Comparison of ENCODE assay signal across 12 cellular contexts in genomic region chr1:198540580-198540979, GRCh38. TPM values are rescaled to one million over a fixed set of nuclear protein-coding genes. Genes with fewer than 3 reads are reported as not detected.
"Had no signal": no experiment of that assay in that cellular context is flagged by ENCODE, and none has a peak within 500 bp of the region (broad histone marks: within the 10 kb centered on the region; RNA-seq: fewer than 3 reads in every experiment).

TSS of gene ATP6V1G3 (minus strand) at chr1:198540680. CDS start at chr1:198540650, 30 bp downstream.

- DNase-seq: activated CD8-positive, alpha-beta memory T cell treated with anti-CD3 and anti-CD28 coated beads, Interleukin-2, amount 50 U/mL, for 48 hours; activated CD8-positive, alpha-beta T cell treated with anti-CD3 and anti-CD28 coated beads for 36 hours; esophagus squamous epithelium; foreskin fibroblast; left cardiac atrium; lower lobe of right lung; occipital lobe; psoas muscle; right lobe of liver had no signal

- H3K4me3 Mint-ChIP-seq: natural killer cell treated with Interleukin-12 subunit alpha and Interleukin-12 subunit beta and Interleukin-15 and Interleukin-18, amount 100 ng/mL, for 72 hours; stimulated activated effector memory CD8-positive, alpha-beta T cell treated with anti-CD3 and anti-CD28 coated beads, Interleukin-12 subunit alpha, Interleukin-12 subunit beta, amount 100 ng/mL, for 72 hours had no signal

- H3K27me3 Mint-ChIP-seq: activated CD8-positive, alpha-beta T cell treated with anti-CD3 and anti-CD28 coated beads for 36 hours had no signal

- H3K9me3 Mint-ChIP-seq: activated CD8-positive, alpha-beta T cell treated with anti-CD3 and anti-CD28 coated beads for 36 hours; natural killer cell treated with Interleukin-12 subunit alpha and Interleukin-12 subunit beta and Interleukin-15 and Interleukin-18, amount 100 ng/mL, for 72 hours; stimulated activated effector memory CD8-positive, alpha-beta T cell treated with anti-CD3 and anti-CD28 coated beads, Interleukin-12 subunit alpha, Interleukin-12 subunit beta, amount 100 ng/mL, for 72 hours had no signal

- H3K27me3 ChIP-seq: cardiac muscle cell, esophagus squamous epithelium, right lobe of liver had no signal

- H3K36me3 Mint-ChIP-seq: natural killer cell treated with Interleukin-12 subunit alpha and Interleukin-12 subunit beta and Interleukin-15 and Interleukin-18, amount 100 ng/mL, for 72 hours; stimulated activated effector memory CD8-positive, alpha-beta T cell treated with anti-CD3 and anti-CD28 coated beads, Interleukin-12 subunit alpha, Interleukin-12 subunit beta, amount 100 ng/mL, for 72 hours had no signal

- H3K27ac ChIP-seq: cardiac muscle cell, esophagus squamous epithelium, lower lobe of right lung, psoas muscle, right lobe of liver had no signal

- H3K27ac Mint-ChIP-seq: stimulated activated effector memory CD8-positive, alpha-beta T cell treated with anti-CD3 and anti-CD28 coated beads, Interleukin-12 subunit alpha, Interleukin-12 subunit beta, amount 100 ng/mL, for 72 hours had no signal

- ATAC-seq: activated CD8-positive, alpha-beta T cell treated with anti-CD3 and anti-CD28 coated beads for 36 hours; left cardiac atrium; lower lobe of right lung; natural killer cell treated with Interleukin-12 subunit alpha and Interleukin-12 subunit beta and Interleukin-15 and Interleukin-18, amount 100 ng/mL, for 72 hours; psoas muscle; right lobe of liver; stimulated activated effector memory CD8-positive, alpha-beta T cell treated with anti-CD3 and anti-CD28 coated beads, Interleukin-12 subunit alpha, Interleukin-12 subunit beta, amount 100 ng/mL, for 72 hours had no signal

- H3K4me1 ChIP-seq: esophagus squamous epithelium, lower lobe of right lung, psoas muscle, right lobe of liver had no signal

- H3K9me3 ChIP-seq: esophagus squamous epithelium, lower lobe of right lung, psoas muscle, right lobe of liver had no signal

- H3K4me3 ChIP-seq: cardiac muscle cell, esophagus squamous epithelium, lower lobe of right lung, psoas muscle, right lobe of liver had no signal

- H3K36me3 ChIP-seq: cardiac muscle cell, esophagus squamous epithelium, lower lobe of right lung, right lobe of liver had no signal

RNA-seq across cellular contexts. Expression of gene ATP6V1G3, which starts in this region (rescaled TPM):
- total RNA-seq: activated CD8-positive, alpha-beta T cell treated with anti-CD3 and anti-CD28 coated beads for 36 hours; cardiac muscle cell; esophagus squamous epithelium; left cardiac atrium; lower lobe of right lung; natural killer cell treated with Interleukin-12 subunit alpha and Interleukin-12 subunit beta and Interleukin-15 and Interleukin-18, amount 100 ng/mL, for 72 hours; occipital lobe; psoas muscle; right lobe of liver had no signal
- polyA plus RNA-seq: cardiac muscle cell, psoas muscle had no signal
